In the genomic region with DNA sequence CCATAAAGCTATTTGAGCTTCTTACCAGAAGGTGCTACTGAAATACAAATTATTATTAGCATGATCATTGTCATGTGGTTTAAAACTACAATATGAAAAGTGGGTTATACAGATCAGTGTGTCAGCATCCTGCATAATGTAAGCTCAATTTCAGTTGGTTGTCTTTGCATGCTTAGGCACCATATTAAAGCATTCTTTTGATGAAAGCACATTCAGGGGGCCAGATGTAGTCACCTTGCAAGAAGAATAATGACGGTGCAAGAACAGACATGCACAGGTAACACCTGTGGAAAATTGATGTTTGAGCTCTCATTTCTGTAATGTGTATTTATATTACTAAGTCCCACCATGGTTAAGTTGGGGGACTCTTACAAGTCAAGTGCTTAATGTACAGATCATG, we compare ENCODE assay signal across 20 cellular contexts.
DNase-seq lines count a peak whose midpoint lies in the region; ATAC-seq, FAIRE-seq and TF ChIP-seq lines count a peak whose summit lies in the region.
"Had no signal": no experiment of that assay in that cellular context is flagged by ENCODE, and none has a peak within 500 bp of the region (broad histone marks: within the 10 kb centered on the region; RNA-seq: fewer than 3 reads in every experiment).

No MANE protein-coding gene starts in this region.

- FAIRE-seq in bronchial epithelial cell (lab: Jason Lieb, UNC): no peak
- FAIRE-seq: GM12891, GM19239 had no signal

- TF ChIP-seq CTCF in bronchial epithelial cell (IDR thresholded peaks at IDR 0.05; ENCODE audit: insufficient read depth, low read length, severe bottlenecking): no peak

- ATAC-seq in HG02840 (IDR thresholded peaks at IDR 0.05; ENCODE audit: low FRiP score, unreplicated experiment): no peak
- ATAC-seq: CD8-positive, alpha-beta T cell had no signal

- no peaks in the 10 kb centered on the region for H3K27me3 ChIP-seq in bronchial epithelial cell (ENCODE audit: control insufficient read depth, insufficient read depth, low read length)
- H3K27me3 ChIP-seq: BLaER1 treated with 17β-estradiol and CSF1 and Interleukin-3, amounts not matched to agents 10 nM and 100 nM had no signal

- H3K27me3 Mint-ChIP-seq in activated CD4-positive, alpha-beta memory T cell treated with anti-CD3 and anti-CD28 coated beads, Interleukin-2, amount 10 ng/mL, durations not matched to agents 7 days and 5 days: no peaks in the 10 kb centered on the region

- POLR2A ChIA-PET in activated CD4-positive, alpha-beta memory T cell treated with anti-CD3 and anti-CD28 coated beads, Interleukin-2, amount 10 ng/mL, durations not matched to agents 7 days and 5 days (lab: Charles Lee): no interaction called here

- CTCF ChIA-PET in activated CD4-positive, alpha-beta memory T cell treated with anti-CD3 and anti-CD28 coated beads, Interleukin-2, amount 10 ng/mL, durations not matched to agents 7 days and 5 days (lab: Charles Lee): no interaction called here

- H3K4me1 Mint-ChIP-seq in activated CD4-positive, alpha-beta memory T cell treated with anti-CD3 and anti-CD28 coated beads, Interleukin-2, amount 10 ng/mL, durations not matched to agents 7 days and 5 days: no peaks in the 10 kb centered on the region

- no peak overlapping the region for H3K4me3 ChIP-seq in bronchial epithelial cell (ENCODE audit: low read depth, low read length)
- H3K4me3 ChIP-seq: BLaER1 treated with 17β-estradiol and CSF1 and Interleukin-3, amounts not matched to agents 10 nM and 100 nM; SK-N-MC had no signal

- peak; percentile 97 for DNase-seq in NCI-H1105 treated with DMSO at 0.1 percent for 48 hours (lab: John Stamatoyannopoulos, UW)
- DNase-seq in NCI-H146 (lab: John Stamatoyannopoulos, UW): peak; percentile 78
- DNase-seq in NCI-H2171 treated with DMSO at 0.1 percent for 48 hours (lab: John Stamatoyannopoulos, UW): peak; percentile 88
- peak; percentile 53 for DNase-seq in bronchial epithelial cell (ENCODE audit: low read depth)
- no peak for DNase-seq in activated CD4-positive, alpha-beta memory T cell treated with anti-CD3 and anti-CD28 coated beads, Interleukin-2, amount 10 ng/mL, durations not matched to agents 7 days and 5 days
- DNase-seq in substantia nigra (lab: John Stamatoyannopoulos, UW): no peak
- DNase-seq: Calu3; CD8-positive, alpha-beta T cell; GOT3; MM.1S; NCI-H1092 treated with DMSO at 0.1 percent for 48 hours; NCI-H2081 treated with DMSO at 0.1 percent for 48 hours; NCI-H524 treated with DMSO at 0.1 percent for 48 hours; OCI-M1; SHP77 had no signal

- no peaks in the 10 kb centered on the region for H3K36me3 Mint-ChIP-seq in activated CD4-positive, alpha-beta memory T cell treated with anti-CD3 and anti-CD28 coated beads, Interleukin-2, amount 10 ng/mL, durations not matched to agents 7 days and 5 days (ENCODE audit: low read depth)
- H3K36me3 Mint-ChIP-seq: CD8-positive, alpha-beta T cell had no signal

- H3K4me3 Mint-ChIP-seq in activated CD4-positive, alpha-beta memory T cell treated with anti-CD3 and anti-CD28 coated beads, Interleukin-2, amount 10 ng/mL, durations not matched to agents 7 days and 5 days: no peak overlapping the region
- H3K4me3 Mint-ChIP-seq: CD8-positive, alpha-beta T cell had no signal

- H3K27ac Mint-ChIP-seq in activated CD4-positive, alpha-beta memory T cell treated with anti-CD3 and anti-CD28 coated beads, Interleukin-2, amount 10 ng/mL, durations not matched to agents 7 days and 5 days: no peak overlapping the region
- H3K27ac Mint-ChIP-seq: CD8-positive, alpha-beta T cell had no signal

- no peak overlapping the region for H3K27ac ChIP-seq in substantia nigra (ENCODE audit: low read depth, low read length, poor library complexity, severe bottlenecking)
- H3K27ac ChIP-seq: BLaER1 treated with 17β-estradiol and CSF1 and Interleukin-3, amounts not matched to agents 10 nM and 100 nM; SK-N-MC had no signal

- no peaks in the 10 kb centered on the region for H3K36me3 ChIP-seq in bronchial epithelial cell (ENCODE audit: control insufficient read depth, insufficient read depth, low read length)
- H3K36me3 ChIP-seq: BLaER1 treated with 17β-estradiol and CSF1 and Interleukin-3, amounts not matched to agents 10 nM and 100 nM had no signal

- peaks cover 4% of the 10 kb centered on the region for H3K9me3 Mint-ChIP-seq in activated CD4-positive, alpha-beta memory T cell treated with anti-CD3 and anti-CD28 coated beads, Interleukin-2, amount 10 ng/mL, durations not matched to agents 7 days and 5 days

Comparison
In these comparisons a context has a peak if more than half of its experiments do, and no peak if none do; other contexts are left out.
1. DNase-seq: peak in NCI-H1105 treated with DMSO at 0.1 percent for 48 hours (single experiment), NCI-H146 (single experiment), NCI-H2171 treated with DMSO at 0.1 percent for 48 hours (single experiment) and bronchial epithelial cell (single experiment); none in activated CD4-positive, alpha-beta memory T cell treated with anti-CD3 and anti-CD28 coated beads, Interleukin-2, amount 10 ng/mL, durations not matched to agents 7 days and 5 days (single experiment) and substantia nigra (0 of 49).